Comparison of ENCODE assay signal across 24 cellular contexts in genomic region chrX:20274121-20274520, GRCh38. TPM values are rescaled to one million over a fixed set of nuclear protein-coding genes. Genes with fewer than 3 reads are reported as not detected.
A peak's percentile ranks its signal among the peaks of the same experiment; 100 is the strongest.
DNase-seq lines count a peak whose midpoint lies in the region; ATAC-seq and TF ChIP-seq lines count a peak whose summit lies in the region.
"Had no signal": no experiment of that assay in that cellular context is flagged by ENCODE, and none has a peak within 500 bp of the region (broad histone marks: within the 10 kb centered on the region; RNA-seq: fewer than 3 reads in every experiment).

No MANE protein-coding gene starts in this region.

- H2AK9ac ChIP-seq in IMR-90 (replicated peaks; ENCODE audit: low read depth, low read length, poor library complexity), result no peak overlapping the region

- CTCF ChIA-PET in IMR-90 (lab: Yijun Ruan, JAX), result interaction anchor here (0.8 kb wide), 1 partner anchor 672 kb away, joined by 3 read pairs; no protein-coding TSS in a partner anchor

- H3K56ac ChIP-seq in IMR-90 (ENCODE audit: extremely low read depth, insufficient read depth, low read length), result no peak overlapping the region

- no peaks in the 10 kb centered on the region for H3K4me1 ChIP-seq in IMR-90 (ENCODE audit: control insufficient read depth, insufficient read depth, low read length)
- H3K4me1 ChIP-seq in thyroid gland, result no peaks in the 10 kb centered on the region
- H3K4me1 ChIP-seq: BE2C, HAP-1 had no signal

- no peak overlapping the region for H2BK20ac ChIP-seq in IMR-90 (ENCODE audit: low read depth, low read length)

- H3K36me3 Mint-ChIP-seq in glutamatergic neuron (ENCODE audit: unreplicated experiment), result no peaks in the 10 kb centered on the region
- H3K36me3 Mint-ChIP-seq: CD14-positive monocyte had no signal

- no peak overlapping the region for H4K5ac ChIP-seq in IMR-90 (ENCODE audit: low read depth, low read length)

- no peaks in the 10 kb centered on the region for H3K79me1 ChIP-seq in IMR-90 (ENCODE audit: low read depth in 1 of 2, low read length in 2 of 2)

- no peak overlapping the region for H3K23ac ChIP-seq in IMR-90 (ENCODE audit: low read depth, low read length)

- intact Hi-C loops in IMR-90 (cut with micrococcal nuclease) (no loop called here), thyroid gland (cut with DNase I) (no loop called here)

- DNase-seq in GM03348 (ENCODE audit: low spot score) (peak; percentile 3), IMR-90 (no peak), islet precursor cell (peak; percentile 53), thyroid gland (no peak), glutamatergic neuron (no peak)
- DNase-seq in NK-92 treated with Interleukin-12 subunit alpha and Interleukin-12 subunit beta, amount 100 ng/mL, for 24 hours (lab: John Stamatoyannopoulos, UW), result no peak
- DNase-seq: BE2C, Calu3, DMS79 treated with DMSO at 0.1 percent for 48 hours, KG1, MG63, NCI-H1105 treated with DMSO at 0.1 percent for 48 hours, NCI-H146, NCI-H1930, NCI-H446 treated with DMSO at 0.1 percent for 48 hours, NCI-H526, SHP77, T-helper 1 cell had no signal

- H4K8ac ChIP-seq in IMR-90 (ENCODE audit: low read depth in 2 of 2, low read length in 2 of 2), result no peak overlapping the region

- H3K9me3 ChIP-seq in IMR-90 (ENCODE audit: control insufficient read depth, insufficient read depth, low read length) (no peaks in the 10 kb centered on the region), thyroid gland (no peaks in the 10 kb centered on the region)
- H3K9me3 ChIP-seq: BE2C, HAP-1, MG63 had no signal

- TF ChIP-seq RAD21 in IMR-90 (IDR thresholded peaks at IDR 0.05; ENCODE audit: low read length), result no peak

- H2AK5ac ChIP-seq in IMR-90 (ENCODE audit: low read depth, low read length), result no peak overlapping the region

- no peak overlapping the region for H3K4me3 ChIP-seq in IMR-90 (ENCODE audit: insufficient read depth, low read depth, low read length)
- H3K4me3 ChIP-seq in thyroid gland (replicated peaks in 1 of 3), result no peak overlapping the region
- H3K4me3 ChIP-seq: HAP-1, MG63 had no signal

- H2AFZ ChIP-seq in IMR-90 (replicated peaks; ENCODE audit: low read length, poor library complexity), result no peak overlapping the region

- BruUV-seq in IMR-90 (replicated peaks; lab: Mats Ljungman, UMichigan), result no TSS peak

- H3K4ac ChIP-seq in IMR-90 (ENCODE audit: low read depth, low read length), result no peak overlapping the region

- 60% methylated on average over 1 of the region's 1 CpG; no CpG with 5 or more reads in 1 of the 2 experiments for WGBS in IMR-90 (ENCODE audit: extremely low coverage in 2 of 2, insufficient read length in 1 of 2), 2 experiments
- 81 to 93% methylated on average over 1 of the region's 1 CpG for WGBS in thyroid gland, 2 donors

- H3K27ac Mint-ChIP-seq in glutamatergic neuron (ENCODE audit: unreplicated experiment), result no peak overlapping the region
- H3K27ac Mint-ChIP-seq: CD14-positive monocyte had no signal

- no peaks in the 10 kb centered on the region for H3K4me1 Mint-ChIP-seq in glutamatergic neuron (ENCODE audit: low read depth, unreplicated experiment)
- H3K4me1 Mint-ChIP-seq: CD14-positive monocyte had no signal

- H3K27me3 ChIP-seq in IMR-90 (ENCODE audit: control insufficient read depth, insufficient read depth, low read length) (no peaks in the 10 kb centered on the region), thyroid gland (no peaks in the 10 kb centered on the region)
- H3K27me3 ChIP-seq: BE2C, MG63 had no signal

- POLR2A ChIA-PET in IMR-90 (lab: Charles Lee; ENCODE audit: unreplicated experiment), result no interaction called here

- H3K36me3 ChIP-seq in IMR-90 (ENCODE audit: control insufficient read depth, insufficient read depth, low read length) (no peaks in the 10 kb centered on the region), thyroid gland (no peaks in the 10 kb centered on the region)
- H3K36me3 ChIP-seq: BE2C, HAP-1, MG63 had no signal

- TF ChIP-seq CTCF in IMR-90 (conservative IDR thresholded peaks at IDR 0.05; ENCODE audit: low read depth, low read length) (no peak), thyroid gland (IDR thresholded peaks at IDR 0.05) (no peak), glutamatergic neuron (IDR thresholded peaks at IDR 0.05; ENCODE audit: partially characterized antibody, unreplicated experiment) (no peak)

- H3K14ac ChIP-seq in IMR-90 (replicated peaks; ENCODE audit: low read depth, low read length), result no peak overlapping the region

- dilution Hi-C loops in IMR-90 (cut with HindIII; ENCODE audit: low sequenced_read_pairs, unreplicated experiment), result no loop called here

- H3K27me3 Mint-ChIP-seq in glutamatergic neuron (ENCODE audit: unreplicated experiment), result peaks cover 2% of the 10 kb centered on the region

- H3K9me3 Mint-ChIP-seq in glutamatergic neuron (ENCODE audit: unreplicated experiment), result peaks cover 1% of the 10 kb centered on the region

- no peak overlapping the region for H4K91ac ChIP-seq in IMR-90 (ENCODE audit: insufficient read depth, low read depth, low read length)

- in situ Hi-C loops in IMR-90 (cut with MboI; ENCODE audit: low sequenced_read_pairs), result loop anchor here (25.0 kb wide), 1 partner anchor 1463 kb away; no protein-coding TSS in a partner anchor

- no peak overlapping the region for H2BK5ac ChIP-seq in IMR-90 (ENCODE audit: low read depth, low read length, poor library complexity, severe bottlenecking)

- H2BK120ac ChIP-seq in IMR-90 (ENCODE audit: low read depth, low read length), result no peak overlapping the region

- H3K27ac ChIP-seq in IMR-90 (ENCODE audit: insufficient read depth, low read length) (no peak overlapping the region), thyroid gland (no peak overlapping the region)
- H3K27ac ChIP-seq: HL-60, RWPE1 had no signal

- no peak overlapping the region for H2BK15ac ChIP-seq in IMR-90 (ENCODE audit: low read depth, low read length)

- H3K4me3 Mint-ChIP-seq in glutamatergic neuron (ENCODE audit: unreplicated experiment), result no peak overlapping the region
- H3K4me3 Mint-ChIP-seq: CD14-positive monocyte had no signal

- TF ChIP-seq POLR2A in IMR-90 (IDR thresholded peaks at IDR 0.05; ENCODE audit: low read depth, low read length), result no peak
- no peak for TF ChIP-seq POLR2A in thyroid gland (IDR thresholded peaks at IDR 0.05)

- no peak for ATAC-seq in IMR-90 (ENCODE audit: low read depth)
- ATAC-seq in HG03354 (IDR thresholded peaks at IDR 0.05; ENCODE audit: poor library complexity, severe bottlenecking, unreplicated experiment), result no peak
- ATAC-seq: Panc1 had no signal

- peak overlapping the region; percentile 53; the same call in 1 of the 2 replicates for H3K18ac ChIP-seq in IMR-90 (ENCODE audit: low read depth, low read length)

- no peak overlapping the region for H3K4me2 ChIP-seq in IMR-90 (ENCODE audit: low read depth, low read length)

- H4K20me1 ChIP-seq in IMR-90 (ENCODE audit: insufficient read depth, low read length), result no peaks in the 10 kb centered on the region

- H3K9me1 ChIP-seq in IMR-90 (ENCODE audit: insufficient read depth, low read length), result no peaks in the 10 kb centered on the region

- no peak overlapping the region for H3K9ac ChIP-seq in IMR-90 (ENCODE audit: low read depth, low read length)

TF ChIP-seq in IMR-90, 13 proteins besides CTCF, POLR2A, EP300 and RAD21:
- TF ChIP-seq MAFK (IDR thresholded peaks at IDR 0.05; ENCODE audit: low read depth, low read length) (no peak), MAZ (IDR thresholded peaks at IDR 0.05; ENCODE audit: borderline replicate concordance, low read depth, low read length) (no peak), CHD1 (IDR thresholded peaks at IDR 0.05; ENCODE audit: low read depth, low read length) (no peak), MXI1 (IDR thresholded peaks at IDR 0.05; ENCODE audit: borderline replicate concordance, low read depth, low read length) (no peak), RFX5 (IDR thresholded peaks at IDR 0.05; ENCODE audit: low read depth, low read length) (no peak)

RNA-seq across cellular contexts. Expression of gene RPS6KA3, which starts 7.4 kb away (rescaled TPM):
- total RNA-seq in IMR-90 (2012; rRNA removed), result 43.9 and 51.1 TPM in 2 replicates
- 17.2 and 20.8 TPM in 2 replicates for polyA plus RNA-seq in IMR-90 (2012; rRNA removed)
- 4.6 and 6.2 TPM in 2 replicates for polyA plus RNA-seq in IMR-90 (2012; cell fraction: cytosol; rRNA removed)
- polyA plus RNA-seq in IMR-90 (2012; cell fraction: nucleus; rRNA removed; ENCODE audit: low replicate concordance), result 2.7 and 16.8 TPM in 2 replicates
- 10 to 100 TPM; 41.6 to 57.6 (median 51.4) TPM for total RNA-seq in thyroid gland
- 9.0 TPM for total RNA-seq in glutamatergic neuron (ENCODE audit: unreplicated experiment)

Comparison
In these comparisons a context has a peak if more than half of its experiments do, and no peak if none do; other contexts are left out.
1. DNase-seq: peak in GM03348 (single experiment) and islet precursor cell (single experiment); none in IMR-90 (single experiment), NK-92 treated with Interleukin-12 subunit alpha and Interleukin-12 subunit beta, amount 100 ng/mL, for 24 hours (single experiment), thyroid gland (0 of 2) and glutamatergic neuron (single experiment).